ENCODE assay signal across 8 cellular contexts in the genomic region with DNA sequence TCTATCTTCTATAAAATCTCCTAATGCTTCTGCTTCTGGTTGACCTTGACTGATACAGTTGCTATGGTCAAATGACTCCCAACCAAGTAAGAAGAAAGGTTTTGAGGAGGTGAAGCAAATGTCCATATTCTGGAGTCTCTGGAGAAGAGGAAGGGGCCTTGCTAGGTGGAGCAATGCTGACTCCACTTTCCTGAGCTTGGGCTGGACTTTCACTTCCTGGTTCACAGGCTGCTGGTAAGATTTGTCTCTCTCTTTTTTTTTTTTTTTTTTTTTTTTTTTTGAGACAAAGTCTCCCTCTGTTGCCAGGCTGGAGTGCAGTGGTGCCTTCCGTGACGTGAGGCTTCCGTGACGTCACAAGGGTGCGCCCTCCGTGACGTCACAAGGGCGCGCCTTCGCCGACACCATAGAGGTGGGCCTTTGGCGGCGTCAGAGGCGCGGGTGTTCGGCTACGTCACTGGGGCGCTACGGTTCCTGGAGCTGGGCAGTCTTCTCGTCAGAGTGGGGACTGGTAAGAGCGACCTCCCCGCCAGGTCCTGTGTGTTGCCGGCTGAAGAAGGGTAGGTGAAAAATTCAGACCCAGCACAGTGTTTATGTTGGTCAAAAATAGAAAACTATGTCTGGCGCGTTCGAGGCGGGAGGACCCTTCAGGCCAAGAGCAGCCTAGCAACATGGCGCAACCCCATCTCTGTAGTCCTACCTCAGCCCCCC.
DNase-seq lines count a peak whose midpoint lies in the region; ATAC-seq and TF ChIP-seq lines count a peak whose summit lies in the region.
"Not testable (repeated sequence)": the region's sequence is repeated elsewhere in the genome, so short reads cannot be mapped to it uniquely, and the experiment has no call there.

No MANE protein-coding gene starts in this region.

- peak; percentile 94 for ATAC-seq in DND-41 (ENCODE audit: insufficient read depth, low read depth)
- peak; percentile 98 for ATAC-seq in GM21737 (IDR thresholded peaks at IDR 0.05; ENCODE audit: unreplicated experiment)
- ATAC-seq in RWPE2 (ENCODE audit: low read depth) = peak; percentile 97
- ATAC-seq in naive B cell (ENCODE audit: low read depth in 2 of 2) = peak; percentile 87 to 88

- peak overlapping the region; percentile 96 to 100 (median 100) for H3K27ac Mint-ChIP-seq in naive B cell

- peak overlapping the region; percentile 79 for H3K27ac ChIP-seq in DND-41 (ENCODE audit: low read length)
- H3K27ac ChIP-seq in RWPE2 (ENCODE audit: poor library complexity, severe bottlenecking) = not testable (repeated sequence)

- H3K4me3 Mint-ChIP-seq in naive B cell = peak overlapping the region; percentile 78 to 97 (median 96)

- not testable (repeated sequence) for TF ChIP-seq CTCF in DND-41 (IDR thresholded peaks at IDR 0.05; ENCODE audit: borderline replicate concordance, extremely low read depth, low read length, poor library complexity, severe bottlenecking); RWPE2 (IDR thresholded peaks at IDR 0.05; ENCODE audit: poor library complexity, severe bottlenecking); fibroblast of mammary gland (conservative IDR thresholded peaks at IDR 0.05; ENCODE audit: control insufficient read depth, insufficient read depth, low read depth, low read length)

- H2AFZ ChIP-seq in DND-41 (ENCODE audit: low read depth, low read length) = peak overlapping the region; percentile 96

- H3K27me3 ChIP-seq in DND-41 (ENCODE audit: insufficient read depth, low read length, poor library complexity); RWPE2 (ENCODE audit: insufficient read depth, poor library complexity, severe bottlenecking): not testable (repeated sequence)

- H3K9ac ChIP-seq in DND-41 (ENCODE audit: low read depth, low read length) = peak overlapping the region; percentile 52

- H3K4me1 Mint-ChIP-seq in naive B cell = peaks cover 8 to 16% (median 15%) of the 10 kb centered on the region in 3 donors

- peaks cover 0 to 12% (median 8%) of the 10 kb centered on the region in 3 donors for H3K27me3 Mint-ChIP-seq in naive B cell

- not testable (repeated sequence) for H3K4me1 ChIP-seq in DND-41 (ENCODE audit: insufficient read depth, low read length); RWPE2 (ENCODE audit: insufficient read depth, poor library complexity, severe bottlenecking)

- H3K36me3 Mint-ChIP-seq in naive B cell = not testable (repeated sequence)

- not testable (repeated sequence) for H3K9me3 ChIP-seq in DND-41 (ENCODE audit: insufficient read depth, low read length, severe bottlenecking); RWPE2 (ENCODE audit: severe bottlenecking)

- not testable (repeated sequence) for H4K20me1 ChIP-seq in DND-41 (ENCODE audit: insufficient read depth, low read length)

- H3K9me3 Mint-ChIP-seq in naive B cell = not testable (repeated sequence)

- H3K4me3 ChIP-seq in DND-41 (ENCODE audit: low read depth in 1 of 2, low read length in 2 of 2) = peak overlapping the region; percentile 36 to 63; a peak in 3 of 4 replicates
- H3K4me3 ChIP-seq in Jurkat, Clone E6-1 (ENCODE audit: low read length) = peak overlapping the region; percentile 63
- H3K4me3 ChIP-seq in RWPE2 (ENCODE audit: severe bottlenecking) = peak overlapping the region; percentile 74
- H3K4me3 ChIP-seq in fibroblast of mammary gland (ENCODE audit: control insufficient read depth, low read depth, low read length) = peak overlapping the region; percentile 61

- peak overlapping the region; percentile 72 for H3K4me2 ChIP-seq in DND-41 (ENCODE audit: insufficient read depth, low read length)

- DNase-seq in DND-41 = peak; percentile 88
- DNase-seq in Jurkat, Clone E6-1 (ENCODE audit: low read depth, low spot score) = peak; percentile 92
- peak; percentile 85 for DNase-seq in RWPE2 (ENCODE audit: low spot score)
- DNase-seq in activated effector memory CD4-positive, alpha-beta T cell treated with Interleukin-2 at 50 U/mL for 16 hours = peak; percentile 92
- DNase-seq in fibroblast of mammary gland (ENCODE audit: low read depth) = peak; percentile 93
- peak; percentile 96 for DNase-seq in naive B cell
- DNase-seq in stimulated activated CD8-positive, alpha-beta memory T cell treated with anti-CD3 and anti-CD28 coated beads, Interleukin-7, amount 100 ng/mL, for 4 hours (ENCODE audit: low read depth in 2 of 2) = peak; percentile 91

- not testable (repeated sequence) for H3K36me3 ChIP-seq in DND-41 (ENCODE audit: insufficient read depth, low read length); RWPE2 (ENCODE audit: low read depth)

- not testable (repeated sequence) for H3K79me2 ChIP-seq in DND-41 (ENCODE audit: insufficient read depth, low read length)
